In genomic region chr11:18270102-18270501, GRCh38 we compare ENCODE assay signal across 21 cellular contexts. TPM values are rescaled to one million over a fixed set of nuclear protein-coding genes. Genes with fewer than 3 reads are reported as not detected.
DNase-seq lines count a peak whose midpoint lies in the region; ATAC-seq and TF ChIP-seq lines count a peak whose summit lies in the region.
"Had no signal": no experiment of that assay in that cellular context is flagged by ENCODE, and none has a peak within 500 bp of the region (broad histone marks: within the 10 kb centered on the region; RNA-seq: fewer than 3 reads in every experiment).

No MANE protein-coding gene starts in this region.

- no peak overlapping the region for H3K4me3 Mint-ChIP-seq in H9
- H3K4me3 Mint-ChIP-seq: activated CD4-positive, alpha-beta T cell treated with anti-CD3 and anti-CD28 coated beads for 36 hours; activated naive CD8-positive, alpha-beta T cell had no signal

- no peaks in the 10 kb centered on the region for H4K20me1 ChIP-seq in H9 (ENCODE audit: control insufficient read depth, insufficient read depth, insufficient read length)
- H4K20me1 ChIP-seq: BLaER1 had no signal

- no peaks in the 10 kb centered on the region for H3K9me3 Mint-ChIP-seq in H9

- no peak overlapping the region for H2BK20ac ChIP-seq in H9 (ENCODE audit: low read depth, low read length, poor library complexity, severe bottlenecking)

- H4K91ac ChIP-seq in H9 (ENCODE audit: insufficient read length, low read depth, low read length): no peak overlapping the region

- no peak overlapping the region for H3K9ac ChIP-seq in H9 (ENCODE audit: extremely low read depth, insufficient read length, low read length)
- H3K9ac ChIP-seq: BLaER1 had no signal

- in situ Hi-C loops in brain microvascular endothelial cell (cut with HindIII; ENCODE audit: low pct_ligation_motif_present, low sequenced_read_pairs): no loop called here

- WGBS in H9 (ENCODE audit: extremely low coverage, insufficient read length, low lambda C conversion rate): no CpG with 5 or more reads among the region's 4 CpGs

- no peak overlapping the region for H3K27ac ChIP-seq in H9 (ENCODE audit: insufficient read length, low read depth, low read length)
- H3K27ac ChIP-seq in brain microvascular endothelial cell: no peak overlapping the region
- H3K27ac ChIP-seq: BLaER1, heart left ventricle, lower lobe of right lung, neutrophil, thyroid gland had no signal

- peak; percentile 30; the same call in 2 of the 3 replicates for TF ChIP-seq CTCF in H9 (conservative IDR thresholded peaks at IDR 0.05)
- peak; percentile 10 for TF ChIP-seq CTCF in brain microvascular endothelial cell (IDR thresholded peaks at IDR 0.05; ENCODE audit: low read depth, low read length, missing control alignments)

- H3K23ac ChIP-seq in H9 (ENCODE audit: insufficient read length, low read depth, low read length): no peak overlapping the region

- no peak overlapping the region for H3K56ac ChIP-seq in H9 (ENCODE audit: insufficient read length, low read depth, low read length)

- no peak overlapping the region for H2AFZ ChIP-seq in H9 (ENCODE audit: low read length)

- H3K79me2 ChIP-seq in H9 (ENCODE audit: insufficient read depth, low read length): no peaks in the 10 kb centered on the region

- H4K8ac ChIP-seq in H9 (replicated peaks; ENCODE audit: insufficient read length, low read depth, low read length): no peak overlapping the region

- H2BK5ac ChIP-seq in H9 (ENCODE audit: insufficient read length, low read length): no peak overlapping the region

- H3K27me3 Mint-ChIP-seq in H9 (ENCODE audit: low read depth): no peaks in the 10 kb centered on the region
- H3K27me3 Mint-ChIP-seq: activated CD4-positive, alpha-beta T cell treated with anti-CD3 and anti-CD28 coated beads for 36 hours; activated naive CD8-positive, alpha-beta T cell had no signal

- H2BK12ac ChIP-seq in H9 (ENCODE audit: insufficient read length, low read depth, low read length): no peak overlapping the region

- H3K79me1 ChIP-seq in H9 (ENCODE audit: insufficient read depth, low read depth, low read length, poor library complexity, severe bottlenecking): no peaks in the 10 kb centered on the region

- DNase-seq in H9 (no peak), brain microvascular endothelial cell (no peak), left lobe of liver (ENCODE audit: low spot score) (no peak)
- DNase-seq: activated CD4-positive, alpha-beta T cell treated with anti-CD3 and anti-CD28 coated beads for 36 hours; heart left ventricle; lower lobe of right lung; NCI-H1105 treated with DMSO at 0.1 percent for 48 hours; NCI-H2081 treated with DMSO at 0.1 percent for 48 hours; small intestine; stimulated activated naive CD8-positive, alpha-beta T cell treated with anti-CD3 and anti-CD28 coated beads, Interleukin-15, Interleukin-2, amounts not matched to agents 100 U/mL and 50 U/mL, for 24 hours; thyroid gland had no signal

- H3T11ph ChIP-seq in H9 (ENCODE audit: low read length): no peak overlapping the region

- no peak overlapping the region for H3K18ac ChIP-seq in H9 (ENCODE audit: insufficient read length, low read depth, low read length)

- no peak overlapping the region for H3K14ac ChIP-seq in H9 (ENCODE audit: insufficient read depth, low read length)

- H3K36me3 ChIP-seq in brain microvascular endothelial cell (replicated peaks): no peaks in the 10 kb centered on the region
- H3K36me3 ChIP-seq: BLaER1, heart left ventricle, lower lobe of right lung, neutrophil, thyroid gland had no signal

- no peak overlapping the region for H3K4me3 ChIP-seq in brain microvascular endothelial cell (ENCODE audit: low read depth, low read length)
- H3K4me3 ChIP-seq: BLaER1, heart left ventricle, lower lobe of right lung, thyroid gland had no signal

- H3K9me3 ChIP-seq in H9 (ENCODE audit: control insufficient read depth, low read depth, low read length): no peaks in the 10 kb centered on the region
- H3K9me3 ChIP-seq: BLaER1, heart left ventricle, lower lobe of right lung, neutrophil, thyroid gland had no signal

- H3K36me3 Mint-ChIP-seq in H9 (ENCODE audit: insufficient read depth in 1 of 3, low read depth in 3 of 3): peaks cover under 1% of the 10 kb centered on the region in 3 experiments; a peak in 4 of 7 replicates

- H2BK120ac ChIP-seq in H9 (ENCODE audit: low read depth, low read length, poor library complexity, severe bottlenecking): no peak overlapping the region

- H3K4me1 Mint-ChIP-seq in H9: peaks cover 2 to 7% of the 10 kb centered on the region in 2 experiments; a peak in 3 of 4 replicates

- no peaks in the 10 kb centered on the region for H3K4me1 ChIP-seq in H9 (ENCODE audit: insufficient read depth, low read length)
- H3K4me1 ChIP-seq: thyroid gland had no signal

- no peak overlapping the region for H3K27ac Mint-ChIP-seq in H9
- H3K27ac Mint-ChIP-seq: activated CD4-positive, alpha-beta T cell treated with anti-CD3 and anti-CD28 coated beads for 36 hours; activated naive CD8-positive, alpha-beta T cell had no signal

- H3K4me2 ChIP-seq in H9 (ENCODE audit: insufficient read depth, insufficient read length, low read length): no peak overlapping the region
- H3K4me2 ChIP-seq: BLaER1 had no signal

- H2AK5ac ChIP-seq in H9 (ENCODE audit: insufficient read length, low read length): no peak overlapping the region

- H3K27me3 ChIP-seq in H9 (ENCODE audit: insufficient read depth, low read length) (no peaks in the 10 kb centered on the region), brain microvascular endothelial cell (replicated peaks) (no peaks in the 10 kb centered on the region)
- H3K27me3 ChIP-seq: BLaER1, heart left ventricle, neutrophil, thyroid gland had no signal

- H2BK15ac ChIP-seq in H9 (ENCODE audit: low read depth, low read length): no peak overlapping the region

- H3K23me2 ChIP-seq in H9 (ENCODE audit: insufficient read length, low read depth, low read length, poor library complexity, severe bottlenecking): no peaks in the 10 kb centered on the region

- no peak overlapping the region for H4K5ac ChIP-seq in H9 (ENCODE audit: insufficient read length, low read depth, low read length)

- no peak overlapping the region for H3K4ac ChIP-seq in H9 (ENCODE audit: low read depth, low read length)

- ATAC-seq in left lobe of liver: peak; percentile 55
- no peak for ATAC-seq in HG03139 (IDR thresholded peaks at IDR 0.05; ENCODE audit: unreplicated experiment)
- ATAC-seq in GM18909 (IDR thresholded peaks at IDR 0.05; ENCODE audit: poor library complexity, unreplicated experiment): no peak
- no peak for ATAC-seq in GM19463 (IDR thresholded peaks at IDR 0.05; ENCODE audit: unreplicated experiment)
- ATAC-seq: activated CD4-positive, alpha-beta T cell treated with anti-CD3 and anti-CD28 coated beads for 36 hours; heart left ventricle; lower lobe of right lung; Right ventricle myocardium inferior; stimulated activated naive CD8-positive, alpha-beta T cell treated with anti-CD3 and anti-CD28 coated beads, Interleukin-15, Interleukin-2, amounts not matched to agents 100 U/mL and 50 U/mL, for 24 hours had no signal

RNA-seq across cellular contexts. Expression of gene SAA1, which starts 4.0 kb away (rescaled TPM):
- total RNA-seq in H9 (2021): not detected in 2 replicates
- 34,062 TPM for total RNA-seq in left lobe of liver
- total RNA-seq: activated CD4-positive, alpha-beta T cell treated with anti-CD3 and anti-CD28 coated beads for 36 hours; activated CD8-positive, alpha-beta memory T cell treated with anti-CD3 and anti-CD28 coated beads for 36 hours; NCI-H460; pulmonary artery endothelial cell had no signal

RNA-seq across cellular contexts. Expression of gene SAA2, which starts 21.6 kb away (rescaled TPM):
- not detected in 2 replicates for total RNA-seq in H9 (2021)
- 26,068 TPM for total RNA-seq in left lobe of liver
- total RNA-seq: activated CD4-positive, alpha-beta T cell treated with anti-CD3 and anti-CD28 coated beads for 36 hours; activated CD8-positive, alpha-beta memory T cell treated with anti-CD3 and anti-CD28 coated beads for 36 hours; NCI-H460; pulmonary artery endothelial cell had no signal

RNA-seq across cellular contexts. Expression of gene SAA4, which starts 33.5 kb away (rescaled TPM):
- total RNA-seq in H9 (2021) (not detected in 2 replicates), left lobe of liver (738 TPM)
- total RNA-seq: activated CD4-positive, alpha-beta T cell treated with anti-CD3 and anti-CD28 coated beads for 36 hours; activated CD8-positive, alpha-beta memory T cell treated with anti-CD3 and anti-CD28 coated beads for 36 hours; heart left ventricle; NCI-H460; pulmonary artery endothelial cell; Right ventricle myocardium inferior; thyroid gland had no signal

RNA-seq across cellular contexts. Expression of gene HPS5, which starts 51.8 kb away (rescaled TPM):
- total RNA-seq in H9 (2021): 15.4 TPM in 2 replicates
- 37.4 TPM for total RNA-seq in left lobe of liver

RNA-seq across cellular contexts. Expression of gene GTF2H1, which starts 52.3 kb away (rescaled TPM):
- total RNA-seq in H9 (2021) (39.4 and 39.5 TPM in 2 replicates), left lobe of liver (11.3 TPM)

Comparison
In these comparisons a context has a peak if more than half of its experiments do, and no peak if none do; other contexts are left out.
1. RNA of gene SAA1, which starts 4.0 kb away (total RNA-seq): 34,062 TPM in left lobe of liver (single experiment); not detected in H9; every median in the first group is over 1,000 times any median in the second.
2. RNA of gene SAA2, which starts 21.6 kb away (total RNA-seq): 26,068 TPM in left lobe of liver (single experiment); not detected in H9; every median in the first group is over 1,000 times any median in the second.
3. RNA of gene SAA4, which starts 33.5 kb away (total RNA-seq): 738 TPM in left lobe of liver (single experiment); not detected in H9; every median in the first group is over 100 times any median in the second.